9 cellular contexts compared by ENCODE assay signal in genomic region chr5:50325237-50325832, GRCh38.
DNase-seq lines count a peak whose midpoint lies in the region; ATAC-seq, FAIRE-seq and TF ChIP-seq lines count a peak whose summit lies in the region.
"Had no signal": no experiment of that assay in that cellular context is flagged by ENCODE, and none has a peak within 500 bp of the region (broad histone marks: within the 10 kb centered on the region; RNA-seq: fewer than 3 reads in every experiment).

No MANE protein-coding gene starts in this region.

- no peak for ATAC-seq in GM18519 (IDR thresholded peaks at IDR 0.05; ENCODE audit: low FRiP score, unreplicated experiment)
- ATAC-seq in GM18502 (IDR thresholded peaks at IDR 0.05; ENCODE audit: poor library complexity, unreplicated experiment): no peak

- DNase-seq in D721Med (ENCODE audit: insufficient read length, low spot score): no peak
- peak; percentile 59 for DNase-seq in Jurkat, Clone E6-1 (ENCODE audit: low read depth, low spot score)
- no peak for DNase-seq in ascending aorta (ENCODE audit: low spot score in 2 of 2)
- peak; percentile 4 for DNase-seq in left kidney (ENCODE audit: low read depth, low spot score)
- DNase-seq in stimulated activated CD4-positive, alpha-beta T cell treated with anti-CD3 and anti-CD28 coated beads, Interleukin-2, amount 100 ng/mL, for 24 hours: no peak
- no peak for DNase-seq in activated CD4-positive, alpha-beta T cell treated with anti-CD3 and anti-CD28 coated beads for 48 hours

- no peaks in the 10 kb centered on the region for H3K27me3 ChIP-seq in ascending aorta
- H3K27me3 ChIP-seq: SJSA1 had no signal

- FAIRE-seq in D721Med (lab: Jason Lieb, UNC): no peak

- TF ChIP-seq CTCF in D721Med (IDR thresholded peaks at IDR 0.05; ENCODE audit: insufficient read depth, missing control alignments) (peak; percentile 78), ascending aorta (IDR thresholded peaks at IDR 0.05) (peak in 2 of 3 experiments; percentile 21 to 58)

- intact Hi-C loops in ascending aorta (cut with DNase I): no loop called here

- no peaks in the 10 kb centered on the region for H3K9me3 ChIP-seq in ascending aorta
- H3K9me3 ChIP-seq: SJSA1 had no signal

- no peak overlapping the region for H3K4me3 ChIP-seq in Jurkat, Clone E6-1 (ENCODE audit: low read length)
- H3K4me3 ChIP-seq in ascending aorta: no peak overlapping the region
- H3K4me3 ChIP-seq: SJSA1 had no signal

- no peak overlapping the region for H3K27ac ChIP-seq in ascending aorta
- H3K27ac ChIP-seq: SJSA1 had no signal

- H3K36me3 ChIP-seq in ascending aorta: no peaks in the 10 kb centered on the region
- H3K36me3 ChIP-seq: SJSA1 had no signal

- H3K4me1 ChIP-seq in ascending aorta: no peaks in the 10 kb centered on the region
- H3K4me1 ChIP-seq: SJSA1 had no signal

Comparison
In these comparisons a context has a peak if more than half of its experiments do, and no peak if none do; other contexts are left out.
1. DNase-seq: peak in Jurkat, Clone E6-1 (single experiment) and left kidney (single experiment); none in D721Med (single experiment), ascending aorta (0 of 2), stimulated activated CD4-positive, alpha-beta T cell treated with anti-CD3 and anti-CD28 coated beads, Interleukin-2, amount 100 ng/mL, for 24 hours (0 of 2) and activated CD4-positive, alpha-beta T cell treated with anti-CD3 and anti-CD28 coated beads for 48 hours (single experiment).